Comparison of ENCODE assay signal across 24 cellular contexts in genomic region chr16:85443531-85443930, GRCh38.
"Had no signal": no experiment of that assay in that cellular context is flagged by ENCODE, and none has a peak within 500 bp of the region (broad histone marks: within the 10 kb centered on the region; RNA-seq: fewer than 3 reads in every experiment).

No MANE protein-coding gene starts in this region.

- DNase-seq: activated CD4-positive, alpha-beta memory T cell treated with anti-CD3 and anti-CD28 coated beads for 36 hours; activated CD4-positive, alpha-beta T cell treated with anti-CD3 and anti-CD28 coated beads, Interleukin-2, amount 10 ng/mL, durations not matched to agents 7 days and 5 days; activated CD4-positive, CD25-positive, alpha-beta regulatory T cell; activated CD8-positive, alpha-beta memory T cell treated with anti-CD3 and anti-CD28 coated beads for 24 hours; activated effector memory CD4-positive, alpha-beta T cell treated with anti-CD3 and anti-CD28 coated beads, Interleukin-2, amount 50 U/mL, for 16 hours; activated naive CD4-positive, alpha-beta T cell treated with Interleukin-2 at 50 U/mL for 16 hours; activated naive CD8-positive, alpha-beta T cell treated with anti-CD3 and anti-CD28 coated beads, Interleukin-2, amount 50 U/mL, for 24 hours; activated T-cell treated with anti-CD3 and anti-CD28 coated beads, Interleukin-2, amount 50 U/mL, for 4 hours; amniotic stem cell; body of pancreas; NCI-H1105; NCI-H1436; NCI-H187; NCI-H2081; NCI-H2171 treated with DMSO at 0.1 percent for 48 hours; NCI-H226; NCI-H510A; NCI-H526 treated with DMSO at 0.1 percent for 48 hours; PC-9; SIG-M5; T-helper 2 cell; T1000 had no signal

- H3K4me2 ChIP-seq: PC-9 had no signal

- H3K9me3 ChIP-seq: ascending aorta, body of pancreas had no signal

- H2AFZ ChIP-seq: PC-9 had no signal

- H3K4me3 ChIP-seq: ascending aorta, body of pancreas, PC-9 had no signal

- FAIRE-seq: TTC549 had no signal

- H3K27me3 ChIP-seq: ascending aorta, body of pancreas had no signal

- H3K27ac ChIP-seq: ascending aorta, body of pancreas, PC-9 had no signal
